In genomic region chr6:61809004-61809595, GRCh38 we compare ENCODE assay signal across 8 cellular contexts.
DNase-seq lines count a peak whose midpoint lies in the region; ATAC-seq and TF ChIP-seq lines count a peak whose summit lies in the region.

No MANE protein-coding gene starts in this region.

- H3K9me3 Mint-ChIP-seq in activated B cell treated with CpG ODN at 0.5 μM for 24 hours (peaks cover 7% of the 10 kb centered on the region), memory B cell (peaks cover 4% of the 10 kb centered on the region)
- peaks cover 11% of the 10 kb centered on the region for H3K9me3 Mint-ChIP-seq in activated naive CD8-positive, alpha-beta T cell treated with anti-CD3 and anti-CD28 coated beads for 36 hours

- H3K27ac Mint-ChIP-seq in activated B cell treated with CpG ODN at 0.5 μM for 24 hours (no peak overlapping the region), memory B cell (no peak overlapping the region)
- no peak overlapping the region for H3K27ac Mint-ChIP-seq in activated naive CD8-positive, alpha-beta T cell treated with anti-CD3 and anti-CD28 coated beads for 36 hours

- H3K4me3 Mint-ChIP-seq in activated B cell treated with CpG ODN at 0.5 μM for 24 hours (no peak overlapping the region), memory B cell (no peak overlapping the region)
- no peak overlapping the region for H3K4me3 Mint-ChIP-seq in activated naive CD8-positive, alpha-beta T cell treated with anti-CD3 and anti-CD28 coated beads for 36 hours

- POLR2A ChIA-PET in activated B cell treated with CpG ODN at 0.5 μM for 24 hours (lab: Charles Lee): no interaction called here

- H3K4me1 Mint-ChIP-seq in activated B cell treated with CpG ODN at 0.5 μM for 24 hours (no peaks in the 10 kb centered on the region), memory B cell (no peaks in the 10 kb centered on the region)
- no peaks in the 10 kb centered on the region for H3K4me1 Mint-ChIP-seq in activated naive CD8-positive, alpha-beta T cell treated with anti-CD3 and anti-CD28 coated beads for 36 hours

- ATAC-seq in GM21529 (IDR thresholded peaks at IDR 0.05; ENCODE audit: unreplicated experiment) (peak; percentile 76), activated B cell treated with CpG ODN at 0.5 μM for 24 hours (ENCODE audit: low read depth) (no peak), memory B cell (ENCODE audit: low read depth) (peak; percentile 70)

- peaks cover 4% of the 10 kb centered on the region for H3K36me3 Mint-ChIP-seq in activated B cell treated with CpG ODN at 0.5 μM for 24 hours (ENCODE audit: low read depth)
- H3K36me3 Mint-ChIP-seq in memory B cell: peaks cover 8% of the 10 kb centered on the region
- H3K36me3 Mint-ChIP-seq in activated naive CD8-positive, alpha-beta T cell treated with anti-CD3 and anti-CD28 coated beads for 36 hours: no peaks in the 10 kb centered on the region

- intact Hi-C loops in activated B cell treated with CpG ODN at 0.5 μM for 24 hours (cut with micrococcal nuclease): loop anchor here (1.0 to 10.0 kb wide), 5 partner anchors 341 to 1956 kb away; no protein-coding TSS in a partner anchor

- CTCF ChIA-PET in activated B cell treated with CpG ODN at 0.5 μM for 24 hours (lab: Charles Lee): interaction anchor here (0.7 to 1.9 kb wide), 15 partner anchors 24 to 1955 kb away, joined by 3 to 27 read pairs (median 5); partner anchors contain the start of gene KHDRBS2

- H3K27me3 Mint-ChIP-seq in activated B cell treated with CpG ODN at 0.5 μM for 24 hours (no peaks in the 10 kb centered on the region), memory B cell (no peaks in the 10 kb centered on the region)
- no peaks in the 10 kb centered on the region for H3K27me3 Mint-ChIP-seq in activated naive CD8-positive, alpha-beta T cell treated with anti-CD3 and anti-CD28 coated beads for 36 hours

- peak; percentile 56 for DNase-seq in DMS114 treated with DMSO at 0.1 percent for 48 hours (lab: John Stamatoyannopoulos, UW; ENCODE audit: unreplicated experiment)
- peak; percentile 59 for DNase-seq in NCI-H1105 treated with DMSO at 0.1 percent for 48 hours (lab: John Stamatoyannopoulos, UW)
- no peak for DNase-seq in activated B cell treated with CpG ODN at 0.5 μM for 24 hours
- DNase-seq in memory B cell (ENCODE audit: low spot score in 2 of 2): peak in 1 of 2 donors; percentile 37
- DNase-seq in stimulated activated CD4-positive, alpha-beta T cell treated with anti-CD3 and anti-CD28 coated beads, Interleukin-2, amount 100 ng/mL, for 24 hours: no peak
- DNase-seq in activated naive CD8-positive, alpha-beta T cell treated with anti-CD3 and anti-CD28 coated beads for 36 hours: no peak
- DNase-seq in islet precursor cell: no peak

- peak; percentile 54 for TF ChIP-seq CTCF in activated B cell treated with CpG ODN at 0.5 μM for 24 hours (IDR thresholded peaks at IDR 0.05)

Comparison
In these comparisons a context has a peak if more than half of its experiments do, and no peak if none do; other contexts are left out.
1. DNase-seq: peak in DMS114 treated with DMSO at 0.1 percent for 48 hours (single experiment) and NCI-H1105 treated with DMSO at 0.1 percent for 48 hours (single experiment); none in activated B cell treated with CpG ODN at 0.5 μM for 24 hours (single experiment), stimulated activated CD4-positive, alpha-beta T cell treated with anti-CD3 and anti-CD28 coated beads, Interleukin-2, amount 100 ng/mL, for 24 hours (0 of 2), activated naive CD8-positive, alpha-beta T cell treated with anti-CD3 and anti-CD28 coated beads for 36 hours (single experiment) and islet precursor cell (single experiment).